In genomic region chr12:57232156-57232756, GRCh38 we compare ENCODE assay signal across 17 cellular contexts. TPM values are rescaled to one million over a fixed set of nuclear protein-coding genes. Genes with fewer than 3 reads are reported as not detected.
A peak's percentile ranks its signal among the peaks of the same experiment; 100 is the strongest.
DNase-seq lines count a peak whose midpoint lies in the region; ATAC-seq and TF ChIP-seq lines count a peak whose summit lies in the region.
"Had no signal": no experiment of that assay in that cellular context is flagged by ENCODE, and none has a peak within 500 bp of the region (broad histone marks: within the 10 kb centered on the region; RNA-seq: fewer than 3 reads in every experiment).

No MANE protein-coding gene starts in this region.

- no peaks in the 10 kb centered on the region for H3K9me2 ChIP-seq in PC-3 (replicated peaks; ENCODE audit: low read length)

- intact Hi-C loops in PC-3 (cut with micrococcal nuclease), result no loop called here
- intact Hi-C loops in spleen (cut with DNase I; ENCODE audit: low total_unique reads), result no loop called here
- intact Hi-C loops in CD14-positive monocyte (cut with micrococcal nuclease), result no loop called here

- peaks cover 11% of the 10 kb centered on the region for H3K27me3 Mint-ChIP-seq in activated T-cell treated with anti-CD3 and anti-CD28 coated beads, Interleukin-2, amount 50 U/mL, for 72 hours (ENCODE audit: low read depth)
- H3K27me3 Mint-ChIP-seq in CD14-positive monocyte (ENCODE audit: low read depth in 3 of 3), result peaks cover 27 to 44% (median 37%) of the 10 kb centered on the region in 3 donors

- H3K9me3 Mint-ChIP-seq in activated T-cell treated with anti-CD3 and anti-CD28 coated beads, Interleukin-2, amount 50 U/mL, for 72 hours, result no peaks in the 10 kb centered on the region
- peaks cover 0 to 13% (median 3%) of the 10 kb centered on the region in 7 donors for H3K9me3 Mint-ChIP-seq in CD14-positive monocyte

- no peak for TF ChIP-seq CTCF in PC-3 (conservative IDR thresholded peaks at IDR 0.05; ENCODE audit: low read depth, low read length)
- TF ChIP-seq CTCF in fibroblast of the aortic adventitia (IDR thresholded peaks at IDR 0.05; ENCODE audit: insufficient read depth, low read length), result no peak
- TF ChIP-seq CTCF in spleen (IDR thresholded peaks at IDR 0.05 in 8 of 11, conservative IDR thresholded peaks at IDR 0.05 in 3 of 11), result no peak
- no peak for TF ChIP-seq CTCF in CD14-positive monocyte (IDR thresholded peaks at IDR 0.05)

- H3K4me3 Mint-ChIP-seq in activated T-cell treated with anti-CD3 and anti-CD28 coated beads, Interleukin-2, amount 50 U/mL, for 72 hours, result peak overlapping the region; percentile 93 to 100
- H3K4me3 Mint-ChIP-seq in CD14-positive monocyte, result no peak overlapping the region

- peaks cover 31 to 37% of the 10 kb centered on the region in 2 donors for H3K36me3 Mint-ChIP-seq in activated T-cell treated with anti-CD3 and anti-CD28 coated beads, Interleukin-2, amount 50 U/mL, for 72 hours (ENCODE audit: insufficient read depth in 2 of 2)
- H3K36me3 Mint-ChIP-seq in CD14-positive monocyte, result peaks cover 46 to 47% of the 10 kb centered on the region in 2 donors

- no peak for ATAC-seq in activated T-cell treated with anti-CD3 and anti-CD28 coated beads, Interleukin-2, amount 50 U/mL, for 72 hours (replicated peaks in 1 of 2)
- ATAC-seq in PC-3, result no peak

- H3K36me3 ChIP-seq in PC-3 (ENCODE audit: low read depth, low read length), result peaks cover 34% of the 10 kb centered on the region; the same call in 1 of the 2 replicates
- peaks cover 0 to 48% (median 32%) of the 10 kb centered on the region in 6 donors for H3K36me3 ChIP-seq in spleen

- H3K9me3 ChIP-seq in PC-3 (ENCODE audit: low read length) (no peaks in the 10 kb centered on the region), spleen (no peaks in the 10 kb centered on the region)
- H3K9me3 ChIP-seq: Peyer's patch had no signal

- POLR2A ChIA-PET in PC-3 (lab: Charles Lee; ENCODE audit: unreplicated experiment), result no interaction called here

- no peak overlapping the region for H2AFZ ChIP-seq in PC-3 (ENCODE audit: low read length)

- CTCF ChIA-PET in PC-3 (lab: Charles Lee), result no interaction called here

- H3K4me3 ChIP-seq in PC-3 (ENCODE audit: low read length) (no peak overlapping the region), fibroblast of the aortic adventitia (ENCODE audit: low read depth, low read length) (peak overlapping the region; percentile 93), spleen (no peak overlapping the region)
- H3K4me3 ChIP-seq: Peyer's patch had no signal

- 0 out of 2 replicates have a peak overlapping the region, but pooled peaks have one; percentile 95 for H3K4me2 ChIP-seq in PC-3 (ENCODE audit: low read length)

- H3K4me1 Mint-ChIP-seq in activated T-cell treated with anti-CD3 and anti-CD28 coated beads, Interleukin-2, amount 50 U/mL, for 72 hours (ENCODE audit: low read depth), result peaks cover 71% of the 10 kb centered on the region
- peaks cover 47% of the 10 kb centered on the region for H3K4me1 Mint-ChIP-seq in CD14-positive monocyte

- H3K4me1 ChIP-seq in PC-3 (ENCODE audit: insufficient read depth, low read length) (peaks cover 19% of the 10 kb centered on the region), spleen (peaks cover 26 to 97% (median 75%) of the 10 kb centered on the region in 6 donors)

- no TSS peak for BruUV-seq in PC-3 (replicated peaks; lab: Mats Ljungman, UMichigan)

- H3F3A ChIP-seq in PC-3 (ENCODE audit: low read length, unreplicated experiment), result no peaks in the 10 kb centered on the region

- WGBS in spleen, 5 donors, result 80 to 92% (median 91%) methylated on average over 19 of the region's 19 CpGs

- no peak overlapping the region for H3K27ac ChIP-seq in PC-3 (ENCODE audit: low read length)
- H3K27ac ChIP-seq in spleen, result peak overlapping the region in 2 of 8 donors; percentile 13 to 88
- H3K27ac ChIP-seq: Peyer's patch had no signal

- H3K27ac Mint-ChIP-seq in activated T-cell treated with anti-CD3 and anti-CD28 coated beads, Interleukin-2, amount 50 U/mL, for 72 hours, result no peak overlapping the region
- no peak overlapping the region for H3K27ac Mint-ChIP-seq in CD14-positive monocyte

- peaks cover 38% of the 10 kb centered on the region for H3K79me2 ChIP-seq in PC-3 (ENCODE audit: low read length)

- no peak for TF ChIP-seq POLR2A in spleen (IDR thresholded peaks at IDR 0.05)

- peaks cover 2% of the 10 kb centered on the region; the same call in 1 of the 2 replicates for H4K20me1 ChIP-seq in PC-3 (ENCODE audit: low read length)

- H3K9ac ChIP-seq in PC-3 (ENCODE audit: low read length), result no peak overlapping the region

- H3K27me3 ChIP-seq in PC-3 (ENCODE audit: low read length) (no peaks in the 10 kb centered on the region), spleen (replicated peaks in 1 of 7) (peaks cover 0 to 31% (median 13%) of the 10 kb centered on the region in 7 donors)
- H3K27me3 ChIP-seq: Peyer's patch had no signal

- no peak for DNase-seq in activated T-cell treated with anti-CD3 and anti-CD28 coated beads, Interleukin-2, amount 50 U/mL, for 72 hours
- DNase-seq in activated T-cell treated with anti-CD3 and anti-CD28 coated beads for 4 hours (no peak), PC-3 (no peak), fibroblast of the aortic adventitia (ENCODE audit: low read depth) (no peak), spleen (peak; percentile 71), CD14-positive monocyte (ENCODE audit: low spot score) (no peak), DMS 273 treated with DMSO at 0.1 percent for 48 hours (lab: John Stamatoyannopoulos, UW) (no peak), NCI-H146 (lab: John Stamatoyannopoulos, UW) (no peak)
- DNase-seq: activated CD8-positive, alpha-beta memory T cell treated with anti-CD3 and anti-CD28 coated beads, Interleukin-2, amount 50 U/mL, for 48 hours; amniotic stem cell; KBM-7; NCI-H1694; NCI-H510A treated with DMSO at 0.1 percent for 48 hours; retina; stimulated activated CD4-positive, alpha-beta T cell treated with anti-CD3 and anti-CD28 coated beads, Interleukin-4, amount 100 ng/mL, for 1 hour; SW 1271 had no signal

RNA-seq across cellular contexts. Expression of gene SHMT2, which starts 2.7 kb away (rescaled TPM):
- 100 to 1,000 TPM; 507 to 550 TPM for total RNA-seq in activated T-cell treated with anti-CD3 and anti-CD28 coated beads, Interleukin-2, amount 50 U/mL, for 72 hours
- total RNA-seq in PC-3 (2014; rRNA removed) (210 and 263 TPM in 2 replicates), fibroblast of the aortic adventitia (ENCODE audit: low replicate concordance) (233 and 303 TPM in 2 replicates), spleen (10 to 100 TPM; 52.2 to 86.6 (median 63.8) TPM)
- polyA plus RNA-seq in spleen (10 to 100 TPM; 47.3 to 72.7 (median 57.8) TPM), CD14-positive monocyte (10 to 100 TPM; 36.8 to 39.8 TPM)

RNA-seq across cellular contexts. Expression of gene NXPH4, which starts 15.7 kb away (rescaled TPM):
- 1 to 10 TPM; 1.5 to 2.3 TPM for total RNA-seq in activated T-cell treated with anti-CD3 and anti-CD28 coated beads, Interleukin-2, amount 50 U/mL, for 72 hours
- total RNA-seq in PC-3 (2014; rRNA removed) (10.7 and 15.1 TPM in 2 replicates), fibroblast of the aortic adventitia (ENCODE audit: low replicate concordance) (1.9 and 2.4 TPM in 2 replicates), spleen (under 1 TPM in 3 of 7 donors, not detected in 4; 0.28 to 0.60 (median 0.54) TPM)
- polyA plus RNA-seq in spleen (under 1 TPM; 0.11 to 0.19 (median 0.15) TPM), CD14-positive monocyte (not detected)
- total RNA-seq: Peyer's patch had no signal

RNA-seq across cellular contexts. Expression of gene STAC3, which starts 18.7 kb away (rescaled TPM):
- total RNA-seq in activated T-cell treated with anti-CD3 and anti-CD28 coated beads, Interleukin-2, amount 50 U/mL, for 72 hours, result 1 to 10 TPM; 3.5 to 4.2 TPM
- total RNA-seq in PC-3 (2014; rRNA removed) (1.4 and 1.8 TPM in 2 replicates), fibroblast of the aortic adventitia (ENCODE audit: low replicate concordance) (0.90 and 3.8 TPM in 2 replicates), spleen (1 to 10 TPM; 3.4 to 9.8 (median 5.6) TPM)
- polyA plus RNA-seq in spleen (10 to 100 TPM; 10.1 to 16.4 (median 10.4) TPM), CD14-positive monocyte (1 to 10 TPM; 7.0 to 9.1 TPM)

Comparison
In these comparisons a context has a peak if more than half of its experiments do, and no peak if none do; other contexts are left out.
1. H3K4me3 Mint-ChIP-seq: peak in activated T-cell treated with anti-CD3 and anti-CD28 coated beads, Interleukin-2, amount 50 U/mL, for 72 hours (2 of 2); none in CD14-positive monocyte (0 of 2).